Comparison of ENCODE assay signal across 8 cellular contexts in genomic region chr7:116354546-116355422, GRCh38.
DNase-seq lines count a peak whose midpoint lies in the region; ATAC-seq and TF ChIP-seq lines count a peak whose summit lies in the region.

No MANE protein-coding gene starts in this region.

- H3K4me3 ChIP-seq in fibroblast of lung (replicated peaks in 1 of 4; ENCODE audit: control extremely low read depth in 1 of 4, insufficient read depth in 1 of 4, low read depth in 3 of 4, low read length in 4 of 4): peak overlapping the region; percentile 15 to 48 (median 36)

- H3K4me3 Mint-ChIP-seq in osteocyte (ENCODE audit: unreplicated experiment): peak overlapping the region; percentile 63
- H3K4me3 Mint-ChIP-seq in naive thymus-derived CD8-positive, alpha-beta T cell: no peak overlapping the region

- peak overlapping the region; percentile 85 for H3K27ac ChIP-seq in RWPE1
- H3K27ac ChIP-seq in fibroblast of lung (ENCODE audit: insufficient read depth, low read length): peak overlapping the region; percentile 82

- no peaks in the 10 kb centered on the region for H3K27me3 Mint-ChIP-seq in osteocyte (ENCODE audit: unreplicated experiment)
- peaks cover 0 to 7% (median 4%) of the 10 kb centered on the region in 5 donors for H3K27me3 Mint-ChIP-seq in naive thymus-derived CD8-positive, alpha-beta T cell

- no peaks in the 10 kb centered on the region for H3K27me3 ChIP-seq in fibroblast of lung (ENCODE audit: control insufficient read depth, insufficient read depth, low read length)

- no peak for TF ChIP-seq CTCF in RWPE1 (conservative IDR thresholded peaks at IDR 0.05; ENCODE audit: low read depth)
- no peak for TF ChIP-seq CTCF in fibroblast of lung (conservative IDR thresholded peaks at IDR 0.05 in 1 of 2, IDR thresholded peaks at IDR 0.05 in 1 of 2; ENCODE audit: low read depth in 1 of 2, low read length in 2 of 2)
- TF ChIP-seq CTCF in osteocyte (IDR thresholded peaks at IDR 0.05): no peak

- H3K79me2 ChIP-seq in fibroblast of lung (ENCODE audit: control insufficient read depth, insufficient read depth, low read length): no peaks in the 10 kb centered on the region

- POLR2A ChIA-PET in RWPE1 (lab: Yijun Ruan, JAX; ENCODE audit: low non-redundant PET): no interaction called here
- POLR2A ChIA-PET in naive thymus-derived CD8-positive, alpha-beta T cell (lab: Charles Lee): no interaction called here

- CTCF ChIA-PET in RWPE1 (lab: Yijun Ruan, JAX): interaction anchor here (0.7 to 1.0 kb wide), 2 partner anchors 171 to 234 kb away, joined by 3 to 5 read pairs; no protein-coding TSS in a partner anchor

- H3K4me1 ChIP-seq in fibroblast of lung (ENCODE audit: control insufficient read depth, extremely low read depth, insufficient read depth, low read length): peaks cover 30% of the 10 kb centered on the region

- H3K36me3 Mint-ChIP-seq in osteocyte (ENCODE audit: unreplicated experiment): no peaks in the 10 kb centered on the region
- H3K36me3 Mint-ChIP-seq in naive thymus-derived CD8-positive, alpha-beta T cell: no peaks in the 10 kb centered on the region

- H3K36me3 ChIP-seq in fibroblast of lung (ENCODE audit: control insufficient read depth, insufficient read depth, low read length): no peaks in the 10 kb centered on the region

- DNase-seq in DMS53 (lab: John Stamatoyannopoulos, UW): peak; percentile 91
- DNase-seq in RWPE1 (ENCODE audit: low spot score): peak; percentile 90
- peak; percentile 98 to 99 for DNase-seq in fibroblast of lung (ENCODE audit: low read depth in 2 of 2)
- DNase-seq in osteocyte (ENCODE audit: extremely low spot score, unreplicated experiment): peak; percentile 90
- DNase-seq in stimulated activated CD4-positive, alpha-beta T cell treated with anti-CD3 and anti-CD28 coated beads, Interleukin-12 subunit alpha, Interleukin-12 subunit beta, amount 100 ng/mL, for 4 hours: no peak
- DNase-seq in SKM-1 (lab: John Stamatoyannopoulos, UW; ENCODE audit: unreplicated experiment): no peak
- no peak for DNase-seq in naive thymus-derived CD8-positive, alpha-beta T cell
- no peak for DNase-seq in NCI-H774 (lab: John Stamatoyannopoulos, UW)

- no peaks in the 10 kb centered on the region for H3K9me3 ChIP-seq in fibroblast of lung (ENCODE audit: control insufficient read depth, insufficient read depth, low read depth, low read length)

- H4K20me1 ChIP-seq in fibroblast of lung (ENCODE audit: control insufficient read depth, extremely low read depth, insufficient read depth, low read length): no peaks in the 10 kb centered on the region

- H3K27ac Mint-ChIP-seq in osteocyte (ENCODE audit: unreplicated experiment): peak overlapping the region; percentile 94
- H3K27ac Mint-ChIP-seq in naive thymus-derived CD8-positive, alpha-beta T cell: no peak overlapping the region

- H2AFZ ChIP-seq in fibroblast of lung (ENCODE audit: low read length): no peak overlapping the region

- peak overlapping the region; percentile 23 for H3K9ac ChIP-seq in fibroblast of lung (ENCODE audit: insufficient read depth, low read length)

- peak overlapping the region; percentile 81 for H3K4me2 ChIP-seq in fibroblast of lung (ENCODE audit: extremely low read depth, insufficient read depth, low read length)

- H3K4me1 Mint-ChIP-seq in osteocyte (ENCODE audit: unreplicated experiment): peaks cover 49% of the 10 kb centered on the region
- H3K4me1 Mint-ChIP-seq in naive thymus-derived CD8-positive, alpha-beta T cell: no peaks in the 10 kb centered on the region

- no peaks in the 10 kb centered on the region for H3K9me3 Mint-ChIP-seq in osteocyte (ENCODE audit: unreplicated experiment)
- H3K9me3 Mint-ChIP-seq in naive thymus-derived CD8-positive, alpha-beta T cell: no peaks in the 10 kb centered on the region

- no peak for ATAC-seq in naive thymus-derived CD8-positive, alpha-beta T cell

Comparison
In these comparisons a context has a peak if more than half of its experiments do, and no peak if none do; other contexts are left out.
1. DNase-seq: peak in DMS53 (single experiment), RWPE1 (single experiment), fibroblast of lung (2 of 2) and osteocyte (single experiment); none in stimulated activated CD4-positive, alpha-beta T cell treated with anti-CD3 and anti-CD28 coated beads, Interleukin-12 subunit alpha, Interleukin-12 subunit beta, amount 100 ng/mL, for 4 hours (single experiment), SKM-1 (single experiment), naive thymus-derived CD8-positive, alpha-beta T cell (0 of 10) and NCI-H774 (single experiment).